In genomic region chr16:88951501-88951900, GRCh38 we compare ENCODE assay signal across 24 cellular contexts. TPM values are rescaled to one million over a fixed set of nuclear protein-coding genes. Genes with fewer than 3 reads are reported as not detected.
"Had no signal": no experiment of that assay in that cellular context is flagged by ENCODE, and none has a peak within 500 bp of the region (broad histone marks: within the 10 kb centered on the region; RNA-seq: fewer than 3 reads in every experiment).

No MANE protein-coding gene starts in this region.

- H3K27ac Mint-ChIP-seq: activated T-cell treated with anti-CD3 and anti-CD28 coated beads, Interleukin-2, amount 50 U/mL, for 72 hours; mesothelial cell of epicardium; nephron progenitor cell had no signal

- H3K9me3 ChIP-seq: breast epithelium, gastroesophageal sphincter, pancreas, prostate gland, thoracic aorta had no signal

- H3K27ac ChIP-seq: breast epithelium, gastroesophageal sphincter, hepatocyte, pancreas, prostate gland, thoracic aorta had no signal

- H3K4me2 ChIP-seq: hepatocyte had no signal

- H3K27me3 Mint-ChIP-seq: naive B cell had no signal

- H3K4me3 Mint-ChIP-seq: activated T-cell treated with anti-CD3 and anti-CD28 coated beads, Interleukin-2, amount 50 U/mL, for 72 hours; mesothelial cell of epicardium; nephron progenitor cell had no signal

- H3K4me1 ChIP-seq: breast epithelium, pancreas, prostate gland had no signal

- H2AFZ ChIP-seq: hepatocyte had no signal

- H3K4me3 ChIP-seq: breast epithelium, gastroesophageal sphincter, hepatocyte, pancreas, prostate gland, thoracic aorta had no signal

- H3K36me3 Mint-ChIP-seq: activated naive CD4-positive, alpha-beta T cell treated with anti-CD3 and anti-CD28 coated beads, Interleukin-2, amount 50 U/mL, for 72 hours; mesothelial cell of epicardium had no signal

- FAIRE-seq: endothelial cell of umbilical vein, pancreas, urothelium cell line had no signal

- H3K79me2 ChIP-seq: hepatocyte had no signal

- DNase-seq: activated CD4-positive, alpha-beta T cell treated with anti-CD3 and anti-CD28 coated beads for 1 hour; activated naive CD4-positive, alpha-beta T cell; activated T-cell treated with anti-CD3 and anti-CD28 coated beads for 4 hours; activated T-cell treated with anti-CD3 and anti-CD28 coated beads, Interleukin-2, amount 50 U/mL, for 72 hours; central memory CD4-positive, alpha-beta T cell; islet precursor cell; mammary epithelial cell; naive B cell; nephron progenitor cell; retina; stimulated activated naive CD8-positive, alpha-beta T cell treated with anti-CD3 and anti-CD28 coated beads, Interleukin-15, Interleukin-2, amounts not matched to agents 100 U/mL and 50 U/mL, for 24 hours; T-helper 2 cell; trophoblast cell had no signal

- H3K27me3 ChIP-seq: pancreas had no signal

- H3K9me3 Mint-ChIP-seq: activated naive CD4-positive, alpha-beta T cell treated with anti-CD3 and anti-CD28 coated beads, Interleukin-2, amount 50 U/mL, for 72 hours; activated T-cell treated with anti-CD3 and anti-CD28 coated beads, Interleukin-2, amount 50 U/mL, for 72 hours; mesothelial cell of epicardium; naive B cell; nephron progenitor cell had no signal

- H3K4me1 Mint-ChIP-seq: mesothelial cell of epicardium had no signal

- H3K36me3 ChIP-seq: breast epithelium, gastroesophageal sphincter, pancreas, prostate gland, thoracic aorta had no signal

- ATAC-seq: activated naive CD4-positive, alpha-beta T cell treated with anti-CD3 and anti-CD28 coated beads, Interleukin-2, amount 50 U/mL, for 72 hours; activated T-cell treated with anti-CD3 and anti-CD28 coated beads, Interleukin-2, amount 50 U/mL, for 72 hours; gastroesophageal sphincter; pancreas; stimulated activated naive CD8-positive, alpha-beta T cell treated with anti-CD3 and anti-CD28 coated beads, Interleukin-15, Interleukin-2, amounts not matched to agents 100 U/mL and 50 U/mL, for 24 hours had no signal

RNA-seq across cellular contexts. Expression of gene CBFA2T3, which starts 25.5 kb away (rescaled TPM):
- total RNA-seq: endothelial cell of umbilical vein, fibroblast of villous mesenchyme had no signal
- polyA plus RNA-seq: endothelial cell of umbilical vein had no signal
